ENCODE assay signal across 20 cellular contexts in the genomic region with DNA sequence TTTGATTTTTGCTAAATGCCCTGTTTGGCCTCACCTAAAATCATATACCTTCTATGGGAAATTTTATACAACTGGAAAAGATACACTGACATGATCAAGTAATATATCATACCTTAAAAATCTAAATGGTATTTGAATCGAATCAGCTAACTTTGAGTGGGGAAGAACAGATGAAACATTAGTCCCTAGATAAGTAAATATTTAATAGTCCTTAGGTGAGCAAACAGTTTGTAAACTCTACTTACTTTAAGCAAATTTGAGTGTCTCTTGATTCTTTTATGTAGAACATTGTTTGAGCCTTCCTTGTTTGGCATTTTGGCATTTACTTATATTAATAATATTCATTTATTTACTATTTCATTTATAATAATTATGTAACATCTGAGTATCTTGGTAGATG.
DNase-seq lines count a peak whose midpoint lies in the region; ATAC-seq, FAIRE-seq and TF ChIP-seq lines count a peak whose summit lies in the region.
"Had no signal": no experiment of that assay in that cellular context is flagged by ENCODE, and none has a peak within 500 bp of the region (broad histone marks: within the 10 kb centered on the region; RNA-seq: fewer than 3 reads in every experiment).

No MANE protein-coding gene starts in this region.

- DNase-seq in pancreas, result no peak
- no peak for DNase-seq in activated naive CD4-positive, alpha-beta T cell treated with anti-CD3 and anti-CD28 coated beads, Interleukin-2, amount 10 ng/mL, durations not matched to agents 7 days and 5 days
- DNase-seq in activated naive CD4-positive, alpha-beta T cell treated with anti-CD3 and anti-CD28 coated beads, Interleukin-2, amount 50 U/mL, for 16 hours, result no peak
- DNase-seq: Caco-2; CD4-positive, CD25-positive, alpha-beta regulatory T cell; CD8-positive, alpha-beta T cell; DMS153; DMS79 treated with DMSO at 0.1 percent for 48 hours; GM23248; H7; HCEC 1CT had no signal

- TF ChIP-seq CTCF in pancreas (IDR thresholded peaks at IDR 0.05), result no peak

- no peak overlapping the region for H3K4me3 ChIP-seq in pancreas
- H3K4me3 ChIP-seq: BLaER1, GM23248 had no signal

- H3K27ac ChIP-seq in pancreas, result no peak overlapping the region
- H3K27ac ChIP-seq: BLaER1, C4-2B, GM23248 had no signal

- no peaks in the 10 kb centered on the region for H3K36me3 ChIP-seq in pancreas
- H3K36me3 ChIP-seq: BLaER1 had no signal

- peaks cover 3% of the 10 kb centered on the region for H3K4me1 Mint-ChIP-seq in activated naive CD4-positive, alpha-beta T cell treated with anti-CD3 and anti-CD28 coated beads, Interleukin-2, amount 10 ng/mL, durations not matched to agents 7 days and 5 days
- H3K4me1 Mint-ChIP-seq: B cell had no signal

- H3K36me3 Mint-ChIP-seq in activated naive CD4-positive, alpha-beta T cell treated with anti-CD3 and anti-CD28 coated beads, Interleukin-2, amount 10 ng/mL, durations not matched to agents 7 days and 5 days, result no peaks in the 10 kb centered on the region
- H3K36me3 Mint-ChIP-seq: CD8-positive, alpha-beta T cell had no signal

- no peak overlapping the region for H3K4me3 Mint-ChIP-seq in activated naive CD4-positive, alpha-beta T cell treated with anti-CD3 and anti-CD28 coated beads, Interleukin-2, amount 10 ng/mL, durations not matched to agents 7 days and 5 days
- H3K4me3 Mint-ChIP-seq: B cell; CD4-positive, CD25-positive, alpha-beta regulatory T cell; CD8-positive, alpha-beta T cell had no signal

- intact Hi-C loops in pancreas (cut with DNase I), result no loop called here

- no peaks in the 10 kb centered on the region for H3K9me3 ChIP-seq in pancreas
- H3K9me3 ChIP-seq: BLaER1, Caco-2 had no signal

- 71 to 79% methylated on average over 1 of the region's 1 CpG for WGBS in pancreas, 2 donors

- no peaks in the 10 kb centered on the region for H3K9me3 Mint-ChIP-seq in activated naive CD4-positive, alpha-beta T cell treated with anti-CD3 and anti-CD28 coated beads, Interleukin-2, amount 10 ng/mL, durations not matched to agents 7 days and 5 days
- H3K9me3 Mint-ChIP-seq: CD8-positive, alpha-beta T cell had no signal

- no peak overlapping the region for H3K27ac Mint-ChIP-seq in activated naive CD4-positive, alpha-beta T cell treated with anti-CD3 and anti-CD28 coated beads, Interleukin-2, amount 10 ng/mL, durations not matched to agents 7 days and 5 days
- H3K27ac Mint-ChIP-seq: B cell; CD4-positive, CD25-positive, alpha-beta regulatory T cell; CD8-positive, alpha-beta T cell had no signal

- H3K27me3 Mint-ChIP-seq in activated naive CD4-positive, alpha-beta T cell treated with anti-CD3 and anti-CD28 coated beads, Interleukin-2, amount 10 ng/mL, durations not matched to agents 7 days and 5 days, result no peaks in the 10 kb centered on the region
- H3K27me3 Mint-ChIP-seq: B cell; CD4-positive, CD25-positive, alpha-beta regulatory T cell had no signal

- FAIRE-seq in A204.1 (lab: Jason Lieb, UNC) (peak; percentile 37), G401.6 (lab: Jason Lieb, UNC) (peak; percentile 80), islet of Langerhans (lab: Jason Lieb, UNC) (peak; percentile 78), pancreas (lab: Jason Lieb, UNC) (peak; percentile 61)
- FAIRE-seq: GM12892, GM19239, H1 had no signal

- CTCF ChIA-PET in activated naive CD4-positive, alpha-beta T cell treated with anti-CD3 and anti-CD28 coated beads, Interleukin-2, amount 10 ng/mL, durations not matched to agents 7 days and 5 days (lab: Charles Lee), result no interaction called here

- no peaks in the 10 kb centered on the region for H3K4me1 ChIP-seq in pancreas
- H3K4me1 ChIP-seq: BLaER1, Caco-2 had no signal

- no peaks in the 10 kb centered on the region for H3K27me3 ChIP-seq in pancreas
- H3K27me3 ChIP-seq: BLaER1 had no signal

- no peak for ATAC-seq in pancreas
- ATAC-seq: CD8-positive, alpha-beta T cell had no signal
